ENCODE assay signal across 15 cellular contexts in the genomic region with DNA sequence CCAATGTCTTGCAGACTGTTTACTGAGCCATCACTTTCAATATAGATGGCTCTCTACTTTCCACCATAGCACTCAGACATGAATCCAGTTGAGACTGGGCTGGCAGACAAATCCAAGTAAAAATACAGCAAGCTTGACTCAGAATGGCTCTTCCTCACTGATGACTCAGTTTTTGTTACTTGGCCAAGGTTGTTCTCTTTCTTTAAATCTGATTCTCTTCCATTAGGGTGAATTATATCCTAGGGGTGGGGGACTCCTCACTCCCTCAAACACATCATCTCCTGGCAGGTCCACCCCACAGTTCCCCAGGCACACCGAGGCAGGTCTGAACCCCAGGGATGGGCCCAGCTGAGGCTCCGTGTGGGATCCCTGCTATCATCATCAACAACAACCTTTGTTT.
DNase-seq lines count a peak whose midpoint lies in the region; ATAC-seq and TF ChIP-seq lines count a peak whose summit lies in the region.
"Had no signal": no experiment of that assay in that cellular context is flagged by ENCODE, and none has a peak within 500 bp of the region (broad histone marks: within the 10 kb centered on the region; RNA-seq: fewer than 3 reads in every experiment).

No MANE protein-coding gene starts in this region.

- TF ChIP-seq CTCF in chondrocyte (IDR thresholded peaks at IDR 0.05) = no peak

- H3K36me3 Mint-ChIP-seq in chondrocyte (ENCODE audit: low read depth) = peaks cover 1% of the 10 kb centered on the region
- H3K36me3 Mint-ChIP-seq: naive thymus-derived CD4-positive, alpha-beta T cell had no signal

- peaks cover 30% of the 10 kb centered on the region for H3K4me1 ChIP-seq in muscle layer of colon (ENCODE audit: insufficient read depth, low read length)
- H3K4me1 ChIP-seq: testis had no signal

- H3K4me3 Mint-ChIP-seq in chondrocyte (ENCODE audit: unreplicated experiment) = no peak overlapping the region
- H3K4me3 Mint-ChIP-seq: activated CD4-positive, alpha-beta memory T cell treated with anti-CD3 and anti-CD28 coated beads, Interleukin-2, amount 10 ng/mL, durations not matched to agents 7 days and 5 days; naive thymus-derived CD4-positive, alpha-beta T cell had no signal

- H3K9me3 Mint-ChIP-seq in chondrocyte (ENCODE audit: low read depth) = peaks cover 11% of the 10 kb centered on the region
- H3K9me3 Mint-ChIP-seq: activated CD4-positive, alpha-beta memory T cell treated with anti-CD3 and anti-CD28 coated beads, Interleukin-2, amount 10 ng/mL, durations not matched to agents 7 days and 5 days had no signal

- no peak overlapping the region for H3K9ac ChIP-seq in muscle layer of colon (ENCODE audit: low read length)

- no peaks in the 10 kb centered on the region for H3K36me3 ChIP-seq in MG63
- no peaks in the 10 kb centered on the region for H3K36me3 ChIP-seq in muscle layer of colon (ENCODE audit: insufficient read depth, low read length)

- H3K9me3 ChIP-seq in MG63 = no peaks in the 10 kb centered on the region
- no peaks in the 10 kb centered on the region for H3K9me3 ChIP-seq in muscle layer of colon (ENCODE audit: low read length)
- H3K9me3 ChIP-seq: testis had no signal

- peak; percentile 58 for DNase-seq in AG08395 (ENCODE audit: low spot score)
- DNase-seq in MG63 = peak; percentile 52
- DNase-seq in chondrocyte (ENCODE audit: low spot score) = no peak
- no peak for DNase-seq in activated naive CD4-positive, alpha-beta T cell treated with anti-CD3 and anti-CD28 coated beads, Interleukin-2, amount 50 U/mL, for 16 hours
- DNase-seq: activated CD4-positive, alpha-beta memory T cell treated with anti-CD3 and anti-CD28 coated beads, Interleukin-2, amount 10 ng/mL, durations not matched to agents 7 days and 5 days; activated gamma-delta T cell; cortex of kidney; naive thymus-derived CD4-positive, alpha-beta T cell; testis had no signal

- peak overlapping the region; percentile 65 for H3K27ac ChIP-seq in muscle layer of colon (ENCODE audit: low read depth, low read length)
- H3K27ac ChIP-seq: testis had no signal

- H3K27me3 ChIP-seq in MG63 = no peaks in the 10 kb centered on the region
- no peaks in the 10 kb centered on the region for H3K27me3 ChIP-seq in muscle layer of colon (ENCODE audit: control insufficient read depth in 1 of 2, insufficient read depth in 2 of 2, low read length in 2 of 2)
- H3K27me3 ChIP-seq: testis had no signal

- ATAC-seq in HG02970 (IDR thresholded peaks at IDR 0.05; ENCODE audit: low FRiP score, unreplicated experiment) = no peak
- no peak for ATAC-seq in HG02610 (IDR thresholded peaks at IDR 0.05; ENCODE audit: unreplicated experiment)
- ATAC-seq in GM19397 (IDR thresholded peaks at IDR 0.05; ENCODE audit: unreplicated experiment) = no peak
- ATAC-seq: naive thymus-derived CD4-positive, alpha-beta T cell; Panc1 had no signal

- H3K27ac Mint-ChIP-seq in chondrocyte (ENCODE audit: unreplicated experiment) = peak overlapping the region; percentile 95
- H3K27ac Mint-ChIP-seq: activated CD4-positive, alpha-beta memory T cell treated with anti-CD3 and anti-CD28 coated beads, Interleukin-2, amount 10 ng/mL, durations not matched to agents 7 days and 5 days; naive thymus-derived CD4-positive, alpha-beta T cell had no signal

- H3K27me3 Mint-ChIP-seq in chondrocyte (ENCODE audit: low read depth) = no peaks in the 10 kb centered on the region
- H3K27me3 Mint-ChIP-seq: activated CD4-positive, alpha-beta memory T cell treated with anti-CD3 and anti-CD28 coated beads, Interleukin-2, amount 10 ng/mL, durations not matched to agents 7 days and 5 days had no signal

- peaks cover 63% of the 10 kb centered on the region for H3K4me1 Mint-ChIP-seq in chondrocyte (ENCODE audit: low read depth)
- H3K4me1 Mint-ChIP-seq: activated CD4-positive, alpha-beta memory T cell treated with anti-CD3 and anti-CD28 coated beads, Interleukin-2, amount 10 ng/mL, durations not matched to agents 7 days and 5 days; naive thymus-derived CD4-positive, alpha-beta T cell had no signal

- no peak overlapping the region for H3K4me3 ChIP-seq in MG63
- H3K4me3 ChIP-seq in muscle layer of colon (ENCODE audit: low read depth in 1 of 2, low read length in 2 of 2) = peak overlapping the region in 1 of 2 donors; percentile 7
- H3K4me3 ChIP-seq: skin epidermis, testis had no signal

Comparison
In these comparisons a context has a peak if more than half of its experiments do, and no peak if none do; other contexts are left out.
1. DNase-seq: peak in AG08395 (single experiment) and MG63 (single experiment); none in chondrocyte (single experiment) and activated naive CD4-positive, alpha-beta T cell treated with anti-CD3 and anti-CD28 coated beads, Interleukin-2, amount 50 U/mL, for 16 hours (single experiment).